In genomic region chr9:105833271-105833975, GRCh38 we compare ENCODE assay signal across 29 cellular contexts.
"Had no signal": no experiment of that assay in that cellular context is flagged by ENCODE, and none has a peak within 500 bp of the region (broad histone marks: within the 10 kb centered on the region; RNA-seq: fewer than 3 reads in every experiment).

No MANE protein-coding gene starts in this region.

- H3K4me3 ChIP-seq: breast epithelium, gastrocnemius medialis, left lung, lower lobe of right lung, right atrium auricular region, tibial nerve had no signal

- H3K9me3 Mint-ChIP-seq: activated CD4-positive, alpha-beta memory T cell treated with anti-CD3 and anti-CD28 coated beads, Interleukin-2, amount 10 ng/mL, durations not matched to agents 7 days and 5 days; activated CD4-positive, alpha-beta T cell treated with anti-CD3 and anti-CD28 coated beads, Interleukin-2, amount 10 ng/mL, durations not matched to agents 7 days and 5 days; activated naive CD4-positive, alpha-beta T cell treated with anti-CD3 and anti-CD28 coated beads, Interleukin-2, amount 50 U/mL, for 24 hours; activated naive CD8-positive, alpha-beta T cell treated with anti-CD3 and anti-CD28 coated beads, Interleukin-2, amount 50 U/mL, for 24 hours; activated T-cell treated with anti-CD3 and anti-CD28 coated beads, Interleukin-2, amount 50 U/mL, for 24 hours; activated T-helper 17 cell treated with anti-CD3 and anti-CD28 coated beads, Interleukin-2, amount 50 U/mL, for 72 hours; central memory CD8-positive, alpha-beta T cell; natural killer cell treated with Interleukin-12 subunit alpha and Interleukin-12 subunit beta and Interleukin-15 and Interleukin-18, amount 100 ng/mL, for 72 hours; T-helper 1 cell treated with Interleukin-12 subunit alpha and Interleukin-12 subunit beta and Interleukin-4 antibody, amounts not matched to agents 30 μg/mL and 1 μg/mL, for 36 hours; WTC11 had no signal

- H3K4me1 ChIP-seq: breast epithelium, left lung, lower lobe of right lung, right atrium auricular region, tibial nerve had no signal

- H3K27me3 ChIP-seq: breast epithelium, gastrocnemius medialis, left lung, right atrium auricular region, tibial nerve had no signal

- H3K4me1 Mint-ChIP-seq: activated CD4-positive, alpha-beta memory T cell treated with anti-CD3 and anti-CD28 coated beads, Interleukin-2, amount 10 ng/mL, durations not matched to agents 7 days and 5 days; activated CD4-positive, alpha-beta T cell treated with anti-CD3 and anti-CD28 coated beads, Interleukin-2, amount 10 ng/mL, durations not matched to agents 7 days and 5 days; activated naive CD4-positive, alpha-beta T cell treated with anti-CD3 and anti-CD28 coated beads, Interleukin-2, amount 50 U/mL, for 24 hours; activated naive CD8-positive, alpha-beta T cell treated with anti-CD3 and anti-CD28 coated beads, Interleukin-2, amount 50 U/mL, for 24 hours; activated T-helper 17 cell treated with anti-CD3 and anti-CD28 coated beads, Interleukin-2, amount 50 U/mL, for 72 hours; central memory CD8-positive, alpha-beta T cell had no signal

- H3K4me3 Mint-ChIP-seq: activated CD4-positive, alpha-beta memory T cell treated with anti-CD3 and anti-CD28 coated beads, Interleukin-2, amount 10 ng/mL, durations not matched to agents 7 days and 5 days; activated CD4-positive, alpha-beta T cell treated with anti-CD3 and anti-CD28 coated beads, Interleukin-2, amount 10 ng/mL, durations not matched to agents 7 days and 5 days; activated naive CD4-positive, alpha-beta T cell treated with anti-CD3 and anti-CD28 coated beads, Interleukin-2, amount 50 U/mL, for 24 hours; activated naive CD8-positive, alpha-beta T cell treated with anti-CD3 and anti-CD28 coated beads, Interleukin-2, amount 50 U/mL, for 24 hours; activated T-cell treated with anti-CD3 and anti-CD28 coated beads, Interleukin-2, amount 50 U/mL, for 24 hours; activated T-helper 17 cell treated with anti-CD3 and anti-CD28 coated beads, Interleukin-2, amount 50 U/mL, for 72 hours; central memory CD8-positive, alpha-beta T cell; natural killer cell treated with Interleukin-12 subunit alpha and Interleukin-12 subunit beta and Interleukin-15 and Interleukin-18, amount 100 ng/mL, for 72 hours; T-helper 1 cell treated with Interleukin-12 subunit alpha and Interleukin-12 subunit beta and Interleukin-4 antibody, amounts not matched to agents 30 μg/mL and 1 μg/mL, for 36 hours; WTC11 had no signal

- DNase-seq: activated CD4-positive, alpha-beta memory T cell treated with anti-CD3 and anti-CD28 coated beads, Interleukin-2, amount 10 ng/mL, durations not matched to agents 7 days and 5 days; activated CD4-positive, alpha-beta T cell treated with anti-CD3 and anti-CD28 coated beads for 1 hour; activated CD4-positive, alpha-beta T cell treated with anti-CD3 and anti-CD28 coated beads, Interleukin-2, amount 10 ng/mL, durations not matched to agents 7 days and 5 days; activated CD8-positive, alpha-beta memory T cell treated with anti-CD3 and anti-CD28 coated beads, Interleukin-2, amount 50 U/mL, for 48 hours; activated gamma-delta T cell treated with Interleukin-2 at 50 U/mL for 16 hours; activated naive CD8-positive, alpha-beta T cell treated with anti-CD3 and anti-CD28 coated beads, Interleukin-2, amount 50 U/mL, for 24 hours; activated T-cell treated with anti-CD3 and anti-CD28 coated beads, Interleukin-2, amount 50 U/mL, for 24 hours; amygdala; effector CD8-positive, alpha-beta T cell; gastrocnemius medialis; glutamatergic neuron; left lung; lower lobe of right lung; mesendoderm; stimulated activated CD4-positive, alpha-beta T cell treated with anti-CD3 and anti-CD28 coated beads, Interleukin-15, amount 100 ng/mL, for 24 hours; stimulated activated CD4-positive, alpha-beta T cell treated with anti-CD3 and anti-CD28 coated beads, Interleukin-2, amount 100 ng/mL, for 24 hours; stimulated activated naive CD4-positive, alpha-beta T cell; T-helper 9 cell had no signal

- H3K36me3 Mint-ChIP-seq: natural killer cell treated with Interleukin-12 subunit alpha and Interleukin-12 subunit beta and Interleukin-15 and Interleukin-18, amount 100 ng/mL, for 72 hours; WTC11 had no signal

- H3K27ac ChIP-seq: breast epithelium, gastrocnemius medialis, left lung, lower lobe of right lung, right atrium auricular region, tibial nerve had no signal

- H3K9me3 ChIP-seq: breast epithelium, gastrocnemius medialis, left lung, lower lobe of right lung, right atrium auricular region, tibial nerve had no signal

- H3K27me3 Mint-ChIP-seq: activated CD4-positive, alpha-beta memory T cell treated with anti-CD3 and anti-CD28 coated beads, Interleukin-2, amount 10 ng/mL, durations not matched to agents 7 days and 5 days; activated naive CD4-positive, alpha-beta T cell treated with anti-CD3 and anti-CD28 coated beads, Interleukin-2, amount 50 U/mL, for 24 hours; activated naive CD8-positive, alpha-beta T cell treated with anti-CD3 and anti-CD28 coated beads, Interleukin-2, amount 50 U/mL, for 24 hours; activated T-cell treated with anti-CD3 and anti-CD28 coated beads, Interleukin-2, amount 50 U/mL, for 24 hours had no signal

- H3K36me3 ChIP-seq: breast epithelium, gastrocnemius medialis, left lung, lower lobe of right lung, right atrium auricular region, tibial nerve had no signal

- ATAC-seq: activated naive CD8-positive, alpha-beta T cell treated with anti-CD3 and anti-CD28 coated beads, Interleukin-2, amount 50 U/mL, for 24 hours; activated T-helper 17 cell treated with anti-CD3 and anti-CD28 coated beads, Interleukin-2, amount 50 U/mL, for 72 hours; gastrocnemius medialis; left lung; lower lobe of right lung; natural killer cell treated with Interleukin-12 subunit alpha and Interleukin-12 subunit beta and Interleukin-15 and Interleukin-18, amount 100 ng/mL, for 72 hours; WTC11 had no signal

- H3K27ac Mint-ChIP-seq: activated CD4-positive, alpha-beta memory T cell treated with anti-CD3 and anti-CD28 coated beads, Interleukin-2, amount 10 ng/mL, durations not matched to agents 7 days and 5 days; activated CD4-positive, alpha-beta T cell treated with anti-CD3 and anti-CD28 coated beads, Interleukin-2, amount 10 ng/mL, durations not matched to agents 7 days and 5 days; activated naive CD4-positive, alpha-beta T cell treated with anti-CD3 and anti-CD28 coated beads, Interleukin-2, amount 50 U/mL, for 24 hours; activated naive CD8-positive, alpha-beta T cell treated with anti-CD3 and anti-CD28 coated beads, Interleukin-2, amount 50 U/mL, for 24 hours; activated T-cell treated with anti-CD3 and anti-CD28 coated beads, Interleukin-2, amount 50 U/mL, for 24 hours; activated T-helper 17 cell treated with anti-CD3 and anti-CD28 coated beads, Interleukin-2, amount 50 U/mL, for 72 hours; natural killer cell treated with Interleukin-12 subunit alpha and Interleukin-12 subunit beta and Interleukin-15 and Interleukin-18, amount 100 ng/mL, for 72 hours; T-helper 1 cell treated with Interleukin-12 subunit alpha and Interleukin-12 subunit beta and Interleukin-4 antibody, amounts not matched to agents 30 μg/mL and 1 μg/mL, for 36 hours; WTC11 had no signal

- FAIRE-seq: endometrium, islet of Langerhans had no signal
